ENCODE assay signal across 16 cellular contexts in genomic region chr1:203644191-203644590, GRCh38. TPM values are rescaled to one million over a fixed set of nuclear protein-coding genes. Genes with fewer than 3 reads are reported as not detected.
A peak's percentile ranks its signal among the peaks of the same experiment; 100 is the strongest.
DNase-seq lines count a peak whose midpoint lies in the region; ATAC-seq and TF ChIP-seq lines count a peak whose summit lies in the region.
"Had no signal": no experiment of that assay in that cellular context is flagged by ENCODE, and none has a peak within 500 bp of the region (broad histone marks: within the 10 kb centered on the region; RNA-seq: fewer than 3 reads in every experiment).

No MANE protein-coding gene starts in this region.

- H3K4me2 ChIP-seq in mammary epithelial cell (ENCODE audit: insufficient read depth, low read depth, low read length), result no peak overlapping the region

- TF ChIP-seq CTCF in mammary epithelial cell (conservative IDR thresholded peaks at IDR 0.05 in 1 of 2, IDR thresholded peaks at IDR 0.05 in 1 of 2; ENCODE audit: extremely low read depth in 1 of 2, insufficient read depth in 1 of 2, low read depth in 1 of 2, low read length in 2 of 2) (no peak), type B pancreatic cell (conservative IDR thresholded peaks at IDR 0.05) (no peak)

- peaks cover 80% of the 10 kb centered on the region for H3K79me2 ChIP-seq in mammary epithelial cell (ENCODE audit: insufficient read depth, low read length)

- no peak overlapping the region for H3K4me3 Mint-ChIP-seq in activated CD4-positive, alpha-beta memory T cell treated with anti-CD3 and anti-CD28 coated beads, Interleukin-2, amount 10 ng/mL, durations not matched to agents 7 days and 5 days
- no peak overlapping the region for H3K4me3 Mint-ChIP-seq in activated CD4-positive, alpha-beta memory T cell treated with anti-CD3 and anti-CD28 coated beads for 36 hours
- no peak overlapping the region for H3K4me3 Mint-ChIP-seq in type B pancreatic cell
- H3K4me3 Mint-ChIP-seq: activated CD4-positive, alpha-beta T cell treated with anti-CD3 and anti-CD28 coated beads, Interleukin-2, amount 10 ng/mL, durations not matched to agents 24 days and 14 days; activated T-cell treated with anti-CD3 and anti-CD28 coated beads, Interleukin-2, amount 50 U/mL, for 24 hours; T-helper 2 cell treated with Interferon-gamma antibody and Interleukin-4, amounts not matched to agents 5 μg/mL and 100 μg/mL, for 36 hours had no signal

- no peaks in the 10 kb centered on the region for H4K20me1 ChIP-seq in mammary epithelial cell (ENCODE audit: insufficient read depth, low read length)

- H3K4me1 Mint-ChIP-seq in activated CD4-positive, alpha-beta memory T cell treated with anti-CD3 and anti-CD28 coated beads, Interleukin-2, amount 10 ng/mL, durations not matched to agents 7 days and 5 days, result peaks cover 74% of the 10 kb centered on the region
- peaks cover 64% of the 10 kb centered on the region for H3K4me1 Mint-ChIP-seq in activated CD4-positive, alpha-beta memory T cell treated with anti-CD3 and anti-CD28 coated beads for 36 hours (ENCODE audit: low read depth)
- peaks cover 49% of the 10 kb centered on the region for H3K4me1 Mint-ChIP-seq in type B pancreatic cell (ENCODE audit: unreplicated experiment)

- WGBS in mammary epithelial cell (ENCODE audit: low coverage, missing lambda C conversion rate), result 100% methylated on average over 1 of the region's 1 CpG

- no peaks in the 10 kb centered on the region for H3K9me3 Mint-ChIP-seq in activated CD4-positive, alpha-beta memory T cell treated with anti-CD3 and anti-CD28 coated beads, Interleukin-2, amount 10 ng/mL, durations not matched to agents 7 days and 5 days
- no peaks in the 10 kb centered on the region for H3K9me3 Mint-ChIP-seq in activated CD4-positive, alpha-beta memory T cell treated with anti-CD3 and anti-CD28 coated beads for 36 hours
- H3K9me3 Mint-ChIP-seq in type B pancreatic cell, result no peaks in the 10 kb centered on the region
- H3K9me3 Mint-ChIP-seq: activated CD4-positive, alpha-beta T cell treated with anti-CD3 and anti-CD28 coated beads, Interleukin-2, amount 10 ng/mL, durations not matched to agents 24 days and 14 days; activated T-cell treated with anti-CD3 and anti-CD28 coated beads, Interleukin-2, amount 50 U/mL, for 24 hours; T-helper 2 cell treated with Interferon-gamma antibody and Interleukin-4, amounts not matched to agents 5 μg/mL and 100 μg/mL, for 36 hours had no signal

- H3K27ac ChIP-seq in mammary epithelial cell (ENCODE audit: insufficient read depth, low read depth, low read length) (peak overlapping the region; percentile 51), muscle layer of colon (ENCODE audit: low read depth, low read length) (peak overlapping the region; percentile 85)

- in situ Hi-C loops in mammary epithelial cell (cut with MboI; ENCODE audit: low sequenced_read_pairs in 2 of 2) (no loop called here), G401 (cut with HindIII; ENCODE audit: low sequenced_read_pairs) (no loop called here)

- CTCF ChIA-PET in activated CD4-positive, alpha-beta memory T cell treated with anti-CD3 and anti-CD28 coated beads, Interleukin-2, amount 10 ng/mL, durations not matched to agents 7 days and 5 days (lab: Charles Lee), result interaction anchor here (1.3 to 1.6 kb wide), 2 partner anchors 9 to 377 kb away, joined by 3 to 4 read pairs; no protein-coding TSS in a partner anchor
- CTCF ChIA-PET in activated CD4-positive, alpha-beta memory T cell treated with anti-CD3 and anti-CD28 coated beads for 36 hours (lab: Charles Lee), result interaction anchor here (1.3 to 2.0 kb wide), 2 partner anchors 18 to 140 kb away, joined by 3 to 4 read pairs; partner anchors contain the start of gene ATP2B4
- CTCF ChIA-PET in mammary epithelial cell (lab: Charles Lee; ENCODE audit: low non-redundant PET), result interaction anchor here (0.6 kb wide), 1 partner anchor 358 kb away, joined by 5 read pairs; no protein-coding TSS in a partner anchor

- H2AFZ ChIP-seq in mammary epithelial cell (ENCODE audit: low read depth, low read length), result no peak overlapping the region

- dilution Hi-C loops in mammary epithelial cell (cut with HindIII; ENCODE audit: low sequenced_read_pairs), result no loop called here

- H3K27me3 Mint-ChIP-seq in activated CD4-positive, alpha-beta memory T cell treated with anti-CD3 and anti-CD28 coated beads, Interleukin-2, amount 10 ng/mL, durations not matched to agents 7 days and 5 days, result no peaks in the 10 kb centered on the region
- no peaks in the 10 kb centered on the region for H3K27me3 Mint-ChIP-seq in activated CD4-positive, alpha-beta memory T cell treated with anti-CD3 and anti-CD28 coated beads for 36 hours
- no peaks in the 10 kb centered on the region for H3K27me3 Mint-ChIP-seq in type B pancreatic cell
- H3K27me3 Mint-ChIP-seq: activated CD4-positive, alpha-beta T cell treated with anti-CD3 and anti-CD28 coated beads, Interleukin-2, amount 10 ng/mL, durations not matched to agents 24 days and 14 days; activated T-cell treated with anti-CD3 and anti-CD28 coated beads, Interleukin-2, amount 50 U/mL, for 24 hours had no signal

- intact Hi-C loops in activated CD4-positive, alpha-beta memory T cell treated with anti-CD3 and anti-CD28 coated beads for 36 hours (cut with micrococcal nuclease), result no loop called here
- intact Hi-C loops in mammary epithelial cell (cut with micrococcal nuclease), result loop anchor here (5.0 kb wide), 1 partner anchor 52 kb away; no protein-coding TSS in a partner anchor

- DNase-seq in activated CD4-positive, alpha-beta memory T cell treated with anti-CD3 and anti-CD28 coated beads, Interleukin-2, amount 10 ng/mL, durations not matched to agents 7 days and 5 days, result no peak
- DNase-seq in activated CD4-positive, alpha-beta memory T cell treated with anti-CD3 and anti-CD28 coated beads for 36 hours, result no peak
- DNase-seq in mammary epithelial cell (no peak), type B pancreatic cell (ENCODE audit: extremely low spot score, unreplicated experiment) (no peak), G401 (ENCODE audit: low spot score) (no peak)
- no peak for DNase-seq in activated effector memory CD4-positive, alpha-beta T cell treated with Interleukin-2 at 50 U/mL for 16 hours
- DNase-seq: activated CD4-positive, alpha-beta T cell treated with anti-CD3 and anti-CD28 coated beads, Interleukin-2, amount 10 ng/mL, durations not matched to agents 24 days and 14 days; activated T-cell treated with anti-CD3 and anti-CD28 coated beads, Interleukin-2, amount 50 U/mL, for 24 hours; dermis blood vessel endothelial cell; NCI-H1930; NCI-H526; spleen; thyroid gland had no signal

- peak overlapping the region; percentile 21 for H3K27ac Mint-ChIP-seq in activated CD4-positive, alpha-beta memory T cell treated with anti-CD3 and anti-CD28 coated beads, Interleukin-2, amount 10 ng/mL, durations not matched to agents 7 days and 5 days
- H3K27ac Mint-ChIP-seq in activated CD4-positive, alpha-beta memory T cell treated with anti-CD3 and anti-CD28 coated beads for 36 hours, result no peak overlapping the region
- peak overlapping the region; percentile 37 for H3K27ac Mint-ChIP-seq in type B pancreatic cell
- H3K27ac Mint-ChIP-seq: T-helper 2 cell treated with Interferon-gamma antibody and Interleukin-4, amounts not matched to agents 5 μg/mL and 100 μg/mL, for 36 hours had no signal

- peaks cover 83% of the 10 kb centered on the region for H3K36me3 Mint-ChIP-seq in activated CD4-positive, alpha-beta memory T cell treated with anti-CD3 and anti-CD28 coated beads, Interleukin-2, amount 10 ng/mL, durations not matched to agents 7 days and 5 days (ENCODE audit: low read depth)
- H3K36me3 Mint-ChIP-seq in activated CD4-positive, alpha-beta memory T cell treated with anti-CD3 and anti-CD28 coated beads for 36 hours, result peaks cover 6% of the 10 kb centered on the region
- peaks cover 6% of the 10 kb centered on the region for H3K36me3 Mint-ChIP-seq in type B pancreatic cell

- no peak for ATAC-seq in HG02678 (IDR thresholded peaks at IDR 0.05; ENCODE audit: unreplicated experiment)

- H3K4me3 ChIP-seq in mammary epithelial cell (replicated peaks in 1 of 3; ENCODE audit: insufficient read depth in 1 of 3, low read depth in 2 of 3, low read length in 3 of 3) (no peak overlapping the region), muscle layer of colon (ENCODE audit: low read depth in 1 of 2, low read length in 2 of 2) (no peak overlapping the region)
- H3K4me3 ChIP-seq: spleen, thyroid gland had no signal

- H3K27me3 ChIP-seq in mammary epithelial cell (ENCODE audit: insufficient read depth, low read length) (no peaks in the 10 kb centered on the region), muscle layer of colon (ENCODE audit: control insufficient read depth in 1 of 2, insufficient read depth in 2 of 2, low read length in 2 of 2) (no peaks in the 10 kb centered on the region)
- H3K27me3 ChIP-seq: spleen, thyroid gland had no signal

- H3K9ac ChIP-seq in mammary epithelial cell (ENCODE audit: insufficient read depth, low read length) (no peak overlapping the region), muscle layer of colon (ENCODE audit: low read length) (peak overlapping the region; percentile 25)

- H3K9me3 ChIP-seq in mammary epithelial cell (replicated peaks; ENCODE audit: insufficient read depth, low read length) (no peaks in the 10 kb centered on the region), muscle layer of colon (ENCODE audit: low read length) (no peaks in the 10 kb centered on the region)
- H3K9me3 ChIP-seq: spleen, thyroid gland had no signal

- no TSS peak for BruUV-seq in mammary epithelial cell (replicated peaks; lab: Mats Ljungman, UMichigan)

- no peaks in the 10 kb centered on the region for H3K36me3 ChIP-seq in mammary epithelial cell (ENCODE audit: insufficient read depth, low read length)
- peaks cover 17% of the 10 kb centered on the region for H3K36me3 ChIP-seq in muscle layer of colon (ENCODE audit: insufficient read depth, low read length)
- H3K36me3 ChIP-seq: spleen, thyroid gland had no signal

- peaks cover 37% of the 10 kb centered on the region for H3K4me1 ChIP-seq in mammary epithelial cell (ENCODE audit: insufficient read depth, low read length)
- H3K4me1 ChIP-seq in muscle layer of colon (ENCODE audit: insufficient read depth, low read length), result peaks cover 88% of the 10 kb centered on the region

- POLR2A ChIA-PET in activated CD4-positive, alpha-beta memory T cell treated with anti-CD3 and anti-CD28 coated beads, Interleukin-2, amount 10 ng/mL, durations not matched to agents 7 days and 5 days (lab: Charles Lee), result interaction anchor here (0.8 to 2.0 kb wide), 4 partner anchors 9 to 193 kb away, joined by 3 to 6 read pairs (median 4); no protein-coding TSS in a partner anchor
- POLR2A ChIA-PET in activated CD4-positive, alpha-beta memory T cell treated with anti-CD3 and anti-CD28 coated beads for 36 hours (lab: Charles Lee), result interaction anchor here (2.6 kb wide), 1 partner anchor 8 kb away, joined by 7 read pairs; no protein-coding TSS in a partner anchor

RNA-seq across cellular contexts. Expression of gene ATP2B4, which starts 17.6 kb away (rescaled TPM):
- 100 to 1,000 TPM; 112 to 116 TPM for total RNA-seq in activated CD4-positive, alpha-beta memory T cell treated with anti-CD3 and anti-CD28 coated beads, Interleukin-2, amount 10 ng/mL, durations not matched to agents 7 days and 5 days
- 10 to 100 TPM; 48.1 to 52.7 TPM for total RNA-seq in activated CD4-positive, alpha-beta memory T cell treated with anti-CD3 and anti-CD28 coated beads for 36 hours
- total RNA-seq in mammary epithelial cell (10 to 100 TPM; 70.5 to 91.1 TPM), type B pancreatic cell (ENCODE audit: low replicate concordance) (89.6 and 91.6 TPM in 2 replicates)
- 67.7 TPM for polyA plus RNA-seq in mammary epithelial cell
- polyA minus RNA-seq in mammary epithelial cell, result 229 TPM
- 5.4 and 6.7 TPM in 2 replicates for total RNA-seq in G401 (2014; rRNA removed; shearing (Covaris generic))
